ENCODE assay signal across 9 cellular contexts in genomic region chr15:50182233-50183013, GRCh38. TPM values are rescaled to one million over a fixed set of nuclear protein-coding genes. Genes with fewer than 3 reads are reported as not detected.
DNase-seq lines count a peak whose midpoint lies in the region; ATAC-seq, FAIRE-seq and TF ChIP-seq lines count a peak whose summit lies in the region.
"Had no signal": no experiment of that assay in that cellular context is flagged by ENCODE, and none has a peak within 500 bp of the region (broad histone marks: within the 10 kb centered on the region; RNA-seq: fewer than 3 reads in every experiment).

No MANE protein-coding gene starts in this region.

- H3K4me1 ChIP-seq in endothelial cell of umbilical vein (ENCODE audit: control insufficient read depth, extremely low read depth, insufficient read depth, low read length) = no peaks in the 10 kb centered on the region
- H3K4me1 ChIP-seq in muscle layer of duodenum (ENCODE audit: control insufficient read depth in 1 of 2, insufficient read depth in 2 of 2, low read length in 2 of 2) = peaks cover 0 to 14% of the 10 kb centered on the region in 2 donors
- peaks cover 3 to 12% of the 10 kb centered on the region in 2 donors for H3K4me1 ChIP-seq in thyroid gland

- no peak overlapping the region for H3K9ac ChIP-seq in endothelial cell of umbilical vein (replicated peaks; ENCODE audit: extremely low read depth, insufficient read depth, low read length)

- peak overlapping the region; percentile 93 for H3K4me3 Mint-ChIP-seq in activated CD4-positive, alpha-beta T cell treated with anti-CD3 and anti-CD28 coated beads, Interleukin-2, amount 10 ng/mL, durations not matched to agents 7 days and 5 days

- TF ChIP-seq CTCF in endothelial cell of umbilical vein (IDR thresholded peaks at IDR 0.05; ENCODE audit: extremely low read depth in 1 of 2, insufficient read depth in 1 of 2, low read depth in 1 of 2, low read length in 2 of 2) (peak in 1 of 2 donors; percentile 2), thyroid gland (IDR thresholded peaks at IDR 0.05) (no peak)

- H2AFZ ChIP-seq in endothelial cell of umbilical vein (ENCODE audit: low read depth, low read length) = peak overlapping the region; percentile 84

- H3K4me2 ChIP-seq in endothelial cell of umbilical vein (ENCODE audit: insufficient read depth, low read length) = peak overlapping the region; percentile 59

- peak; percentile 38 for ATAC-seq in GM21619 (IDR thresholded peaks at IDR 0.05; ENCODE audit: unreplicated experiment)

- no peaks in the 10 kb centered on the region for H3K9me3 ChIP-seq in MG63
- H3K9me3 ChIP-seq in endothelial cell of umbilical vein (replicated peaks; ENCODE audit: control insufficient read depth, insufficient read depth, low read length) = no peaks in the 10 kb centered on the region
- H3K9me3 ChIP-seq in muscle layer of duodenum (ENCODE audit: control insufficient read depth in 1 of 2, low read length in 2 of 2) = no peaks in the 10 kb centered on the region
- no peaks in the 10 kb centered on the region for H3K9me3 ChIP-seq in thyroid gland

- peak; percentile 26 for FAIRE-seq in endothelial cell of umbilical vein (lab: Jason Lieb, UNC)
- FAIRE-seq: TTC549 had no signal

- peak overlapping the region; percentile 38 for H3K4me3 ChIP-seq in MG63
- peak overlapping the region; percentile 19 to 36 (median 20) for H3K4me3 ChIP-seq in endothelial cell of umbilical vein (replicated peaks in 1 of 3; ENCODE audit: insufficient read depth in 1 of 3, low read depth in 1 of 3, low read length in 3 of 3)
- H3K4me3 ChIP-seq in muscle layer of duodenum (ENCODE audit: low read depth in 1 of 2, low read length in 2 of 2) = peak overlapping the region; percentile 59 to 75
- peak overlapping the region; percentile 40 to 68 (median 49) for H3K4me3 ChIP-seq in thyroid gland (replicated peaks in 1 of 3)

- H3K27me3 ChIP-seq in MG63 = peaks cover 24% of the 10 kb centered on the region
- peaks cover 18 to 41% of the 10 kb centered on the region in 2 experiments for H3K27me3 ChIP-seq in endothelial cell of umbilical vein (ENCODE audit: control insufficient read depth in 2 of 2, insufficient read depth in 2 of 2, low read length in 2 of 2)
- H3K27me3 ChIP-seq in muscle layer of duodenum (ENCODE audit: low read depth, low read length) = peaks cover 8% of the 10 kb centered on the region
- no peaks in the 10 kb centered on the region for H3K27me3 ChIP-seq in thyroid gland

- DNase-seq in DMS53 treated with DMSO at 0.1 percent for 48 hours (lab: John Stamatoyannopoulos, UW; ENCODE audit: unreplicated experiment) (peak; percentile 41), MG63 (peak; percentile 42), endothelial cell of umbilical vein (ENCODE audit: low read depth, low spot score) (peak; percentile 23), thyroid gland (peak; percentile 34 to 44), NCI-H2029 treated with DMSO at 0.1 percent for 48 hours (lab: John Stamatoyannopoulos, UW) (no peak)
- DNase-seq in activated CD4-positive, alpha-beta T cell treated with anti-CD3 and anti-CD28 coated beads, Interleukin-2, amount 10 ng/mL, durations not matched to agents 7 days and 5 days = peak; percentile 52

- CTCF ChIA-PET in activated CD4-positive, alpha-beta T cell treated with anti-CD3 and anti-CD28 coated beads, Interleukin-2, amount 10 ng/mL, durations not matched to agents 7 days and 5 days (lab: Charles Lee) = interaction anchor here (0.6 to 2.0 kb wide), 6 partner anchors 11 to 1304 kb away, joined by 3 to 8 read pairs (median 5); partner anchors contain the start of gene EID1
- CTCF ChIA-PET in endothelial cell of umbilical vein (lab: Charles Lee) = interaction anchor here (0.8 to 2.7 kb wide), 3 partner anchors 8 to 134 kb away, joined by 3 to 9 read pairs (median 4); no protein-coding TSS in a partner anchor

- H3K36me3 ChIP-seq in MG63 = no peaks in the 10 kb centered on the region
- H3K36me3 ChIP-seq in endothelial cell of umbilical vein (ENCODE audit: control insufficient read depth in 2 of 2, extremely low read depth in 1 of 2, insufficient read depth in 2 of 2, low read length in 2 of 2) = no peaks in the 10 kb centered on the region
- no peaks in the 10 kb centered on the region for H3K36me3 ChIP-seq in muscle layer of duodenum (ENCODE audit: control insufficient read depth in 1 of 2, insufficient read depth in 2 of 2, low read length in 2 of 2)
- no peaks in the 10 kb centered on the region for H3K36me3 ChIP-seq in thyroid gland

- peak overlapping the region; percentile 92 for H3K27ac Mint-ChIP-seq in activated CD4-positive, alpha-beta T cell treated with anti-CD3 and anti-CD28 coated beads, Interleukin-2, amount 10 ng/mL, durations not matched to agents 7 days and 5 days

- intact Hi-C loops in endothelial cell of umbilical vein (cut with micrococcal nuclease) = no loop called here
- intact Hi-C loops in thyroid gland (cut with DNase I) = no loop called here

- H3K36me3 Mint-ChIP-seq in activated CD4-positive, alpha-beta T cell treated with anti-CD3 and anti-CD28 coated beads, Interleukin-2, amount 10 ng/mL, durations not matched to agents 7 days and 5 days (ENCODE audit: low read depth) = peaks cover 3% of the 10 kb centered on the region

- WGBS in thyroid gland, 2 donors = 3 to 4% methylated on average over 38 to 46 of the region's 77 CpGs

- no peaks in the 10 kb centered on the region for H4K20me1 ChIP-seq in endothelial cell of umbilical vein (replicated peaks; ENCODE audit: control insufficient read depth, extremely low read depth, insufficient read depth, low read length)

- H3K9me3 Mint-ChIP-seq in activated CD4-positive, alpha-beta T cell treated with anti-CD3 and anti-CD28 coated beads, Interleukin-2, amount 10 ng/mL, durations not matched to agents 7 days and 5 days = no peaks in the 10 kb centered on the region

- no peaks in the 10 kb centered on the region for H3K79me2 ChIP-seq in endothelial cell of umbilical vein (ENCODE audit: control insufficient read depth, insufficient read depth, low read length)

- BruUV-seq in endothelial cell of umbilical vein (replicated peaks; lab: Mats Ljungman, UMichigan) = no TSS peak

- POLR2A ChIA-PET in activated CD4-positive, alpha-beta T cell treated with anti-CD3 and anti-CD28 coated beads, Interleukin-2, amount 10 ng/mL, durations not matched to agents 7 days and 5 days (lab: Charles Lee) = interaction anchor here (0.6 to 0.8 kb wide), 2 partner anchors 59 to 171 kb away, joined by 3 to 4 read pairs; no protein-coding TSS in a partner anchor
- POLR2A ChIA-PET in endothelial cell of umbilical vein (lab: Charles Lee) = no interaction called here

- H3K27me3 Mint-ChIP-seq in activated CD4-positive, alpha-beta T cell treated with anti-CD3 and anti-CD28 coated beads, Interleukin-2, amount 10 ng/mL, durations not matched to agents 7 days and 5 days = no peaks in the 10 kb centered on the region

- H3K27ac ChIP-seq in endothelial cell of umbilical vein (ENCODE audit: insufficient read depth, low read depth, low read length) (no peak overlapping the region), muscle layer of duodenum (ENCODE audit: low read length) (no peak overlapping the region), thyroid gland (no peak overlapping the region)

- TF ChIP-seq POLR2A in endothelial cell of umbilical vein (IDR thresholded peaks at IDR 0.05; ENCODE audit: low read depth, low read length) = no peak
- TF ChIP-seq POLR2A in thyroid gland (IDR thresholded peaks at IDR 0.05) = peak in 1 of 2 donors; percentile 14

- peaks cover 39% of the 10 kb centered on the region for H3K4me1 Mint-ChIP-seq in activated CD4-positive, alpha-beta T cell treated with anti-CD3 and anti-CD28 coated beads, Interleukin-2, amount 10 ng/mL, durations not matched to agents 7 days and 5 days

- H3K9me1 ChIP-seq in endothelial cell of umbilical vein (replicated peaks; ENCODE audit: control insufficient read depth, extremely low read depth, insufficient read depth, low read length) = no peaks in the 10 kb centered on the region

- dilution Hi-C loops in endothelial cell of umbilical vein (cut with MboI; ENCODE audit: extremely low pct_ligation_motif_present, low sequenced_read_pairs) = no loop called here

TF ChIP-seq in endothelial cell of umbilical vein, 7 proteins besides CTCF, POLR2A, EP300 and RAD21:
- TF ChIP-seq GATA2 (IDR thresholded peaks at IDR 0.05; ENCODE audit: insufficient read depth, insufficient read length, low read depth, low read length) (no peak), EZH2 (IDR thresholded peaks at IDR 0.05; ENCODE audit: borderline replicate concordance, low read depth, low read length, severe bottlenecking) (peak; percentile 56)

RNA-seq across cellular contexts. Expression of gene SLC27A2, which starts 0.4 kb away (rescaled TPM):
- 0.03 TPM in 1 of 2 replicates, not detected in the other for total RNA-seq in MG63 (2014; rRNA removed; shearing (Covaris generic); ENCODE audit: low replicate concordance)
- 10 to 100 TPM in 1 of 2 experiments, 1 to 10 TPM in 1; 9.9 to 11.4 TPM for total RNA-seq in activated CD4-positive, alpha-beta T cell treated with anti-CD3 and anti-CD28 coated beads, Interleukin-2, amount 10 ng/mL, durations not matched to agents 7 days and 5 days
- total RNA-seq in endothelial cell of umbilical vein = not detected in 2 replicates
- not detected in 2 replicates for polyA plus RNA-seq in endothelial cell of umbilical vein
- polyA plus RNA-seq in endothelial cell of umbilical vein (2011; cell fraction: cytosol; rRNA removed) = not detected in 2 replicates
- not detected in 2 replicates for polyA plus RNA-seq in endothelial cell of umbilical vein (2011; cell fraction: nucleus; rRNA removed)
- not detected in 2 replicates for polyA plus RNA-seq in endothelial cell of umbilical vein (2012)
- 0.23 and 0.34 TPM in 2 replicates for polyA minus RNA-seq in endothelial cell of umbilical vein
- polyA minus RNA-seq in endothelial cell of umbilical vein (2011; cell fraction: cytosol; rRNA and poly(A)+ RNA removed) = 206 TPM
- polyA minus RNA-seq in endothelial cell of umbilical vein (2011; cell fraction: nucleus; rRNA and poly(A)+ RNA removed) = 0.77 and 0.82 TPM in 2 replicates
- total RNA-seq in thyroid gland = 10 to 100 TPM in 1 of 4 donors, 1 to 10 TPM in 3; 1.1 to 10.3 (median 6.6) TPM
